In genomic region chr3:52399131-52399530, GRCh38 we compare ENCODE assay signal across 23 cellular contexts. TPM values are rescaled to one million over a fixed set of nuclear protein-coding genes. Genes with fewer than 3 reads are reported as not detected.
A peak's percentile ranks its signal among the peaks of the same experiment; 100 is the strongest.
DNase-seq lines count a peak whose midpoint lies in the region; ATAC-seq, FAIRE-seq and TF ChIP-seq lines count a peak whose summit lies in the region.
"Had no signal": no experiment of that assay in that cellular context is flagged by ENCODE, and none has a peak within 500 bp of the region (broad histone marks: within the 10 kb centered on the region; RNA-seq: fewer than 3 reads in every experiment).

No MANE protein-coding gene starts in this region.

- H3K4me3 ChIP-seq in A549 = no peak overlapping the region
- H3K4me3 ChIP-seq in HCT116 (replicated peaks in 1 of 2; ENCODE audit: low read depth in 1 of 2, low read length in 2 of 2) = no peak overlapping the region
- H3K4me3 ChIP-seq in osteoblast (ENCODE audit: insufficient read depth, low read length) = no peak overlapping the region
- H3K4me3 ChIP-seq: GM23338, HAP-1 had no signal

- DNase-seq in A549 (ENCODE audit: low read depth in 1 of 2, low spot score in 1 of 2) (no peak), HCT116 (ENCODE audit: low read depth, low spot score) (no peak), left ventricle myocardium superior (peak; percentile 20), osteoblast (ENCODE audit: insufficient read length, low spot score, missing footprints) (peak; percentile 9), pons (ENCODE audit: low spot score) (no peak), NCI-H446 (lab: John Stamatoyannopoulos, UW) (no peak), amygdala (lab: John Stamatoyannopoulos, UW) (no peak)
- DNase-seq: CD4-positive, CD25-positive, alpha-beta regulatory T cell; COR-L47; DMS79; NCI-H1105; NCI-H146; NCI-H2029; NCI-H2227 treated with DMSO at 0.1 percent for 48 hours; NCI-H510A treated with DMSO at 0.1 percent for 48 hours; NCI-H774; NK-92 treated with Interleukin-12 subunit alpha and Interleukin-12 subunit beta, amount 100 ng/mL, for 24 hours had no signal

- POLR2A ChIA-PET in A549 (lab: Yijun Ruan, JAX) = no interaction called here
- POLR2A ChIA-PET in HCT116 (lab: Charles Lee) = no interaction called here

- CTCF ChIA-PET in A549 (lab: Yijun Ruan, JAX) (interaction anchor here (0.7 to 2.8 kb wide), 4 partner anchors 9 to 13 kb away, joined by 3 to 9 read pairs (median 5); no protein-coding TSS in a partner anchor), HCT116 (lab: Charles Lee) (no interaction called here)

- ATAC-seq in A549 (no peak), HCT116 (peak; percentile 18; the same call in 1 of the 2 replicates), left ventricle myocardium superior (no peak), GM18861 (IDR thresholded peaks at IDR 0.05; ENCODE audit: unreplicated experiment) (no peak)
- ATAC-seq: GM23338 had no signal

- intact Hi-C loops in HCT116 (cut with micrococcal nuclease) (no loop called here), left ventricle myocardium superior (cut with micrococcal nuclease) (no loop called here)

- no peak overlapping the region for H2AFZ ChIP-seq in HCT116 (ENCODE audit: low read depth, low read length, poor library complexity, severe bottlenecking)
- no peak overlapping the region for H2AFZ ChIP-seq in osteoblast (ENCODE audit: low read length)
- H2AFZ ChIP-seq: GM23338 had no signal

- H4K20me1 ChIP-seq in HCT116 (ENCODE audit: insufficient read depth) (no peaks in the 10 kb centered on the region), osteoblast (ENCODE audit: insufficient read depth, low read length) (peaks cover 8% of the 10 kb centered on the region)

- no peaks in the 10 kb centered on the region for H3K79me2 ChIP-seq in HCT116 (ENCODE audit: insufficient read depth, low read length)
- H3K79me2 ChIP-seq in osteoblast (ENCODE audit: insufficient read depth, low read length) = no peaks in the 10 kb centered on the region

- WGBS in A549 (ENCODE audit: missing lambda C conversion rate) = 100% methylated on average over 2 of the region's 4 CpGs

- BruUV-seq in HCT116 (replicated peaks; lab: Mats Ljungman, UMichigan) = no TSS peak

- H3K27me3 ChIP-seq in HCT116 (ENCODE audit: insufficient read depth, low read length) (no peaks in the 10 kb centered on the region), osteoblast (ENCODE audit: insufficient read depth, low read length) (no peaks in the 10 kb centered on the region)

- H3K9me3 ChIP-seq in A549 (no peaks in the 10 kb centered on the region), HCT116 (ENCODE audit: control insufficient read depth in 1 of 2, insufficient read depth in 1 of 2, low read depth in 1 of 2, low read length in 2 of 2) (no peaks in the 10 kb centered on the region), osteoblast (ENCODE audit: low read depth, low read length) (no peaks in the 10 kb centered on the region)
- H3K9me3 ChIP-seq: HAP-1 had no signal

- TF ChIP-seq CTCF in A549 (IDR thresholded peaks at IDR 0.05) (no peak), HCT116 (IDR thresholded peaks at IDR 0.05 in 2 of 3, conservative IDR thresholded peaks at IDR 0.05 in 1 of 3; ENCODE audit: borderline replicate concordance in 1 of 3, insufficient read depth in 1 of 3, low read depth in 2 of 3, low read length in 2 of 3) (no peak), osteoblast (IDR thresholded peaks at IDR 0.05; ENCODE audit: extremely low read depth, low read depth, low read length) (no peak)

- TF ChIP-seq POLR2A in A549 (IDR thresholded peaks at IDR 0.05; ENCODE audit: low read length) (no peak), HCT116 (IDR thresholded peaks at IDR 0.05; ENCODE audit: borderline replicate concordance, extremely low read depth, insufficient read depth, insufficient read length) (no peak)

- no peak for FAIRE-seq in A549 (lab: Jason Lieb, UNC)

- H3K27ac ChIP-seq in A549 (no peak overlapping the region), HCT116 (ENCODE audit: low read depth, low read length) (no peak overlapping the region), osteoblast (ENCODE audit: low read depth, low read length) (no peak overlapping the region)
- H3K27ac ChIP-seq: KMS-11 had no signal

- no peaks in the 10 kb centered on the region for H3K9me2 ChIP-seq in HCT116 (ENCODE audit: insufficient read depth)

- no peak overlapping the region for H3K4me2 ChIP-seq in A549
- no peak overlapping the region for H3K4me2 ChIP-seq in HCT116 (ENCODE audit: low read length)
- no peak overlapping the region for H3K4me2 ChIP-seq in osteoblast (ENCODE audit: insufficient read depth, low read length)
- H3K4me2 ChIP-seq: GM23338, KMS-11 had no signal

- no peak overlapping the region for H3K9ac ChIP-seq in HCT116 (ENCODE audit: low read length)
- H3K9ac ChIP-seq: KMS-11 had no signal

- RAD21 ChIA-PET in HCT116 (lab: Charles Lee; ENCODE audit: low non-redundant PET in 1 of 2, low total read pairs in 2 of 2, uncharacterized antibody in 2 of 2, unreplicated experiment in 2 of 2) = no interaction called here

- H3K4me1 ChIP-seq in A549 = no peaks in the 10 kb centered on the region
- no peaks in the 10 kb centered on the region for H3K4me1 ChIP-seq in HCT116 (ENCODE audit: control insufficient read depth in 1 of 2, insufficient read depth in 2 of 2, low read length in 2 of 2)
- no peaks in the 10 kb centered on the region for H3K4me1 ChIP-seq in osteoblast (ENCODE audit: insufficient read depth, low read length)
- H3K4me1 ChIP-seq: HAP-1 had no signal

- TF ChIP-seq RAD21 in A549 (conservative IDR thresholded peaks at IDR 0.05 in 1 of 2, IDR thresholded peaks at IDR 0.05 in 1 of 2) = no peak
- no peak for TF ChIP-seq RAD21 in HCT116 (IDR thresholded peaks at IDR 0.05; ENCODE audit: low read depth)

- H3K36me3 ChIP-seq in HCT116 (ENCODE audit: control insufficient read depth in 1 of 2, insufficient read depth in 2 of 2, low read length in 2 of 2) (peaks cover 4 to 26% of the 10 kb centered on the region in 2 experiments; a peak in 3 of 4 replicates), osteoblast (ENCODE audit: insufficient read depth, low read length) (peaks cover 26% of the 10 kb centered on the region)

- no peak for TF ChIP-seq EP300 in A549 (IDR thresholded peaks at IDR 0.05)

TF ChIP-seq in A549, 52 proteins besides CTCF, POLR2A, EP300 and RAD21 (continues in another document):
- no peak for TF ChIP-seq NPAS2 (CRISPR knock-in tag; IDR thresholded peaks at IDR 0.05; ENCODE audit: borderline replicate concordance)

TF ChIP-seq in HCT116, 20 proteins besides CTCF, POLR2A, EP300 and RAD21:
- no peak for TF ChIP-seq CEBPB (IDR thresholded peaks at IDR 0.05; ENCODE audit: low read depth)

RNA-seq across cellular contexts. Expression of gene BAP1, which starts 10.7 kb away (rescaled TPM):
- polyA plus RNA-seq in A549 (2011; rRNA removed) (32.7 and 36.0 TPM in 2 replicates), A549 (2017; fragmentation: RNase III; extraction: RNeasy Plus Mini Kit Qiagen cat#74134 plus additional on column Dnase treatment) (33.3 to 39.4 TPM (median 38.1 TPM) in 3 replicates)
- polyA plus RNA-seq in A549 (2012; cell fraction: cytosol; rRNA removed) = 41.7 and 51.2 TPM in 2 replicates
- 137 and 152 TPM in 2 replicates for polyA plus RNA-seq in A549 (2012; cell fraction: nucleus; rRNA removed)
- 42.8 and 44.8 TPM in 2 replicates for polyA minus RNA-seq in A549 (2011; rRNA and poly(A)+ RNA removed)
- total RNA-seq in HCT116 (2021; ENCODE audit: unreplicated experiment) (72.0 TPM), left ventricle myocardium superior (57.9 TPM), osteoblast (65.4 and 72.4 TPM in 2 replicates)
- polyA plus RNA-seq in HCT116 (2012) = 47.3 and 50.3 TPM in 2 replicates

RNA-seq across cellular contexts. Expression of gene PHF7, which starts 11.3 kb away (rescaled TPM):
- 4.0 and 6.0 TPM in 2 replicates for polyA plus RNA-seq in A549 (2011; rRNA removed)
- polyA plus RNA-seq in A549 (2012; cell fraction: cytosol; rRNA removed) = 2.5 and 2.9 TPM in 2 replicates
- 3.0 and 3.5 TPM in 2 replicates for polyA plus RNA-seq in A549 (2012; cell fraction: nucleus; rRNA removed)
- 2.7 to 3.8 TPM (median 3.0 TPM) in 3 replicates for polyA plus RNA-seq in A549 (2017; fragmentation: RNase III; extraction: RNeasy Plus Mini Kit Qiagen cat#74134 plus additional on column Dnase treatment)
- 2.7 and 3.3 TPM in 2 replicates for polyA minus RNA-seq in A549 (2011; rRNA and poly(A)+ RNA removed)
- 10.0 TPM for total RNA-seq in HCT116 (2021; ENCODE audit: unreplicated experiment)
- polyA plus RNA-seq in HCT116 (2012) = 6.1 and 9.1 TPM in 2 replicates
- 13.1 TPM for total RNA-seq in left ventricle myocardium superior
- total RNA-seq in osteoblast = 8.8 and 10.9 TPM in 2 replicates

RNA-seq across cellular contexts. Expression of gene SEMA3G, which starts 45.8 kb away (rescaled TPM):
- polyA plus RNA-seq in A549 (2011; rRNA removed) = 0.05 and 0.08 TPM in 2 replicates
- 0.12 and 0.17 TPM in 2 replicates for polyA plus RNA-seq in A549 (2012; cell fraction: cytosol; rRNA removed)
- polyA plus RNA-seq in A549 (2012; cell fraction: nucleus; rRNA removed) = 0.28 and 0.66 TPM in 2 replicates
- 0.13 to 0.24 TPM (median 0.13 TPM) in 3 replicates for polyA plus RNA-seq in A549 (2017; fragmentation: RNase III; extraction: RNeasy Plus Mini Kit Qiagen cat#74134 plus additional on column Dnase treatment)
- not detected in 2 replicates for polyA minus RNA-seq in A549 (2011; rRNA and poly(A)+ RNA removed)
- total RNA-seq in HCT116 (2021; ENCODE audit: unreplicated experiment) = 4.2 TPM
- 1.3 and 1.4 TPM in 2 replicates for polyA plus RNA-seq in HCT116 (2012)
- total RNA-seq in left ventricle myocardium superior = 9.1 TPM
- total RNA-seq in osteoblast = under 0.01 TPM in 1 of 2 replicates, not detected in the other
- polyA plus RNA-seq: BJ had no signal

RNA-seq across cellular contexts. Expression of gene TNNC1, which starts 54.7 kb away (rescaled TPM):
- polyA plus RNA-seq in A549 (2011; rRNA removed) (2.1 and 4.5 TPM in 2 replicates), A549 (2017; fragmentation: RNase III; extraction: RNeasy Plus Mini Kit Qiagen cat#74134 plus additional on column Dnase treatment) (2.6 to 3.3 TPM (median 2.8 TPM) in 3 replicates)
- 3.1 and 5.6 TPM in 2 replicates for polyA plus RNA-seq in A549 (2012; cell fraction: cytosol; rRNA removed)
- polyA plus RNA-seq in A549 (2012; cell fraction: nucleus; rRNA removed) = 1.5 and 2.1 TPM in 2 replicates
- polyA minus RNA-seq in A549 (2011; rRNA and poly(A)+ RNA removed) = 0.66 and 1.2 TPM in 2 replicates
- total RNA-seq in HCT116 (2021; ENCODE audit: unreplicated experiment) (2.2 TPM), left ventricle myocardium superior (8,945 TPM), osteoblast (0.29 and 0.36 TPM in 2 replicates)
- 6.1 and 7.1 TPM in 2 replicates for polyA plus RNA-seq in HCT116 (2012)
- total RNA-seq: HT1080 had no signal

RNA-seq across cellular contexts. Expression of gene NISCH, which starts 56.3 kb away (rescaled TPM):
- 17.3 and 19.2 TPM in 2 replicates for polyA plus RNA-seq in A549 (2011; rRNA removed)
- polyA plus RNA-seq in A549 (2012; cell fraction: cytosol; rRNA removed) = 19.5 and 23.6 TPM in 2 replicates
- 121 and 146 TPM in 2 replicates for polyA plus RNA-seq in A549 (2012; cell fraction: nucleus; rRNA removed)
- polyA plus RNA-seq in A549 (2017; fragmentation: RNase III; extraction: RNeasy Plus Mini Kit Qiagen cat#74134 plus additional on column Dnase treatment) = 17.8 to 19.8 TPM (median 18.2 TPM) in 3 replicates
- polyA minus RNA-seq in A549 (2011; rRNA and poly(A)+ RNA removed) = 27.1 and 28.8 TPM in 2 replicates
- total RNA-seq in HCT116 (2021; ENCODE audit: unreplicated experiment) = 72.8 TPM
- polyA plus RNA-seq in HCT116 (2012) = 54.7 and 58.3 TPM in 2 replicates
- total RNA-seq in left ventricle myocardium superior = 48.3 TPM
- total RNA-seq in osteoblast = 72.2 and 83.2 TPM in 2 replicates

Comparison
In these comparisons a context has a peak if more than half of its experiments do, and no peak if none do; other contexts are left out.
1. DNase-seq: peak in left ventricle myocardium superior (single experiment) and osteoblast (single experiment); none in A549 (0 of 2), HCT116 (single experiment), pons (single experiment), NCI-H446 (0 of 2) and amygdala (0 of 56).